34 cellular contexts compared by ENCODE assay signal in genomic region chr1:224092601-224093000, GRCh38.
"Had no signal": no experiment of that assay in that cellular context is flagged by ENCODE, and none has a peak within 500 bp of the region (broad histone marks: within the 10 kb centered on the region; RNA-seq: fewer than 3 reads in every experiment).

No MANE protein-coding gene starts in this region.

- H3K9me3 ChIP-seq: esophagus muscularis mucosa, gastroesophageal sphincter, heart right ventricle had no signal

- H3K4me3 Mint-ChIP-seq: activated B cell treated with CpG ODN at 0.5 μM for 24 hours; activated CD8-positive, alpha-beta T cell treated with anti-CD3 and anti-CD28 coated beads for 36 hours; activated naive CD8-positive, alpha-beta T cell; activated T-cell treated with anti-CD3 and anti-CD28 coated beads, Interleukin-2, amount 50 U/mL, for 4 hours; activated T-helper 17 cell treated with anti-CD3 and anti-CD28 coated beads, Interleukin-2, amount 50 U/mL, for 72 hours; central memory CD8-positive, alpha-beta T cell; effector memory CD8-positive, alpha-beta T cell; T-helper 17 cell; T-helper 2 cell treated with Interferon-gamma antibody and Interleukin-4, amounts not matched to agents 5 μg/mL and 100 μg/mL, for 36 hours had no signal

- DNase-seq: activated B cell treated with CpG ODN at 0.5 μM for 24 hours; activated CD4-positive, alpha-beta T cell treated with anti-CD3 and anti-CD28 coated beads for 48 hours; activated CD4-positive, alpha-beta T cell treated with anti-CD3 and anti-CD28 coated beads, Interleukin-2, amount 50 U/mL, for 1 hour; activated CD4-positive, alpha-beta T cell treated with anti-CD3 and anti-CD28 coated beads, Interleukin-2, amount 50 U/mL, for 48 hours; activated CD8-positive, alpha-beta memory T cell treated with anti-CD3 and anti-CD28 coated beads for 24 hours; activated CD8-positive, alpha-beta T cell treated with anti-CD3 and anti-CD28 coated beads for 36 hours; activated effector memory CD4-positive, alpha-beta T cell treated with Interleukin-2 at 50 U/mL for 16 hours; activated gamma-delta T cell treated with Interleukin-2 at 50 U/mL for 16 hours; activated naive CD4-positive, alpha-beta T cell treated with anti-CD3 and anti-CD28 coated beads, Interleukin-2, amount 50 U/mL, for 16 hours; activated naive CD4-positive, alpha-beta T cell treated with Interleukin-2 at 50 U/mL for 16 hours; activated T-cell treated with anti-CD3 and anti-CD28 coated beads, Interleukin-2, amount 50 U/mL, for 4 hours; amniotic stem cell; anterior cingulate cortex; brain microvascular endothelial cell; cortex of kidney; dermis blood vessel endothelial cell; effector CD4-positive, alpha-beta T cell; effector memory CD8-positive, alpha-beta T cell; erythroblast; foreskin melanocyte; heart right ventricle; T-helper 17 cell; T1000; WERI-Rb-1 had no signal

- H3K9me3 Mint-ChIP-seq: activated B cell treated with CpG ODN at 0.5 μM for 24 hours; activated CD8-positive, alpha-beta T cell treated with anti-CD3 and anti-CD28 coated beads for 36 hours; activated T-cell treated with anti-CD3 and anti-CD28 coated beads, Interleukin-2, amount 50 U/mL, for 4 hours; activated T-helper 17 cell treated with anti-CD3 and anti-CD28 coated beads, Interleukin-2, amount 50 U/mL, for 72 hours; central memory CD8-positive, alpha-beta T cell; effector memory CD8-positive, alpha-beta T cell; T-helper 2 cell treated with Interferon-gamma antibody and Interleukin-4, amounts not matched to agents 5 μg/mL and 100 μg/mL, for 36 hours had no signal

- H3K27me3 ChIP-seq: brain microvascular endothelial cell, esophagus muscularis mucosa had no signal

- H3K36me3 ChIP-seq: brain microvascular endothelial cell, esophagus muscularis mucosa, gastroesophageal sphincter, heart right ventricle, WERI-Rb-1 had no signal

- ATAC-seq: activated CD4-positive, CD25-positive, alpha-beta regulatory T cell treated with anti-CD3 and anti-CD28 coated beads, Interleukin-2, amount 50 U/mL, for 24 hours; activated CD8-positive, alpha-beta T cell treated with anti-CD3 and anti-CD28 coated beads for 36 hours; activated T-cell treated with anti-CD3 and anti-CD28 coated beads, Interleukin-2, amount 50 U/mL, for 4 hours; activated T-helper 17 cell treated with anti-CD3 and anti-CD28 coated beads, Interleukin-2, amount 50 U/mL, for 72 hours; effector memory CD8-positive, alpha-beta T cell; gastroesophageal sphincter; heart right ventricle; T-helper 17 cell had no signal

- H3K4me3 ChIP-seq: esophagus muscularis mucosa, gastroesophageal sphincter, heart right ventricle had no signal

- H3K4me1 Mint-ChIP-seq: activated B cell treated with CpG ODN at 0.5 μM for 24 hours; activated T-helper 17 cell treated with anti-CD3 and anti-CD28 coated beads, Interleukin-2, amount 50 U/mL, for 72 hours; central memory CD8-positive, alpha-beta T cell had no signal

- H3K4me1 ChIP-seq: esophagus muscularis mucosa, gastroesophageal sphincter, heart right ventricle had no signal

- H3K27ac ChIP-seq: brain microvascular endothelial cell, esophagus muscularis mucosa, gastroesophageal sphincter, heart right ventricle, WERI-Rb-1 had no signal

- H3K27ac Mint-ChIP-seq: activated B cell treated with CpG ODN at 0.5 μM for 24 hours; activated CD8-positive, alpha-beta T cell treated with anti-CD3 and anti-CD28 coated beads for 36 hours; activated naive CD8-positive, alpha-beta T cell; activated T-helper 17 cell treated with anti-CD3 and anti-CD28 coated beads, Interleukin-2, amount 50 U/mL, for 72 hours; effector memory CD8-positive, alpha-beta T cell; T-helper 17 cell; T-helper 2 cell treated with Interferon-gamma antibody and Interleukin-4, amounts not matched to agents 5 μg/mL and 100 μg/mL, for 36 hours had no signal

- FAIRE-seq: astrocyte, bronchial epithelial cell, colon had no signal
